Comparison of ENCODE assay signal across 10 cellular contexts in the genomic region with DNA sequence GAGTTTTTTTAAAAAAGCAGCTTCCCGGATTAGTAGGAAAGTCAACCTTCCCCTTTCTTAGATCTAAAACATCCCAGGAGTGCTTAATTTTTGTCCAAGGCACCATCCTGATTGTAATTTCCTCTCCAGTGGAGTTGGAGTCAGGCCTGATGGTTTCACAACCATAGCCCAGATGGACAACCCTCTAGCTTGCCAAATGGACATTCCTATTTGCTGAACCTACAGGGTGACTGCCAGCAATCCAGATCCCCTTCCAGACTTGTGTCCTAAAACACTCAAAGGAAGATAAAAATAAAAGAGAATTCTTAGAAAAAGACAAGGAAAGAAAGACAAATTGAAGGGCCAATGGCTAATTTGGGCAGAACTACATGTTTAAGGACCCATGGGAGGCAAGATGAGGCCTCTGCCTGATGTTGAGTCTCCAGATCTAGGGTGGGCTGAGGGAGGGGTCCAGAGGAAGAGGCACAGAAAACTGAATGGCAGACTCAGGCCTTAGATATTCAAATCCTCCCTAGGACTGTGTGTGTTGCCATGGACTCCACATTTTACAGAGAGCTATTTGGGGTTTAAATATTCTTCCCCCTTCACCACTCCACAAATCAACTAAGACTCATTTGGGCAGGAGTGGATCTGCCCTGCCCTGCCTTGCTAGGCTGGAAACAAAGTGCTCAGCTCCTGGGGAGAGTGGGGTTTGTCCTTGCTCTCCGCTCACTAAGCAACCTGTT. TPM values are rescaled to one million over a fixed set of nuclear protein-coding genes. Genes with fewer than 3 reads are reported as not detected.
A peak's percentile ranks its signal among the peaks of the same experiment; 100 is the strongest.
DNase-seq lines count a peak whose midpoint lies in the region; ATAC-seq and TF ChIP-seq lines count a peak whose summit lies in the region.
"Had no signal": no experiment of that assay in that cellular context is flagged by ENCODE, and none has a peak within 500 bp of the region (broad histone marks: within the 10 kb centered on the region; RNA-seq: fewer than 3 reads in every experiment).

No MANE protein-coding gene starts in this region.

- H3K36me3 ChIP-seq in breast epithelium = no peaks in the 10 kb centered on the region

- H3K9me3 ChIP-seq in breast epithelium = no peaks in the 10 kb centered on the region

- TF ChIP-seq CTCF in breast epithelium (IDR thresholded peaks at IDR 0.05) = no peak

- H3K27me3 ChIP-seq in breast epithelium = no peaks in the 10 kb centered on the region

- H3K4me3 ChIP-seq in breast epithelium (no peak overlapping the region), skin epidermis (no peak overlapping the region)

- H3K27ac ChIP-seq in breast epithelium = peak overlapping the region; percentile 68 to 88
- H3K27ac ChIP-seq in skin epidermis = peak overlapping the region in 12 of 21 experiments; percentile 6 to 81 (median 52)

- no peak for TF ChIP-seq POLR2A in breast epithelium (IDR thresholded peaks at IDR 0.05)

- ATAC-seq in left colon (no peak), GM19452 (IDR thresholded peaks at IDR 0.05; ENCODE audit: unreplicated experiment) (no peak), GM18519 (IDR thresholded peaks at IDR 0.05; ENCODE audit: low FRiP score, unreplicated experiment) (no peak)
- ATAC-seq: activated CD4-positive, alpha-beta T cell treated with anti-CD3 and anti-CD28 coated beads for 36 hours had no signal

- H3K4me1 ChIP-seq in breast epithelium = no peaks in the 10 kb centered on the region

- intact Hi-C loops in breast epithelium (cut with DNase I; ENCODE audit: low total_unique reads) (no loop called here), left colon (cut with DNase I, micrococcal nuclease) (no loop called here)

- DNase-seq in HCEC 1CT (peak; percentile 95), breast epithelium (ENCODE audit: low spot score in 2 of 2) (peak in 1 of 2 donors; percentile 35), left colon (peak; percentile 13 to 33), NCI-H526 (lab: John Stamatoyannopoulos, UW) (no peak), kidney glomerular epithelial cell (lab: John Stamatoyannopoulos, UW) (no peak)
- DNase-seq: activated CD4-positive, alpha-beta T cell treated with anti-CD3 and anti-CD28 coated beads for 36 hours; OCI-M1 had no signal

RNA-seq across cellular contexts. Expression of a gene that starts 38.5 kb away (rescaled TPM):
- total RNA-seq in breast epithelium (10 to 100 TPM; 53.7 to 62.6 (median 61.1) TPM), left colon (100 to 1,000 TPM; 147 to 157 TPM)

Comparison
In these comparisons a context has a peak if more than half of its experiments do, and no peak if none do; other contexts are left out.
1. DNase-seq: peak in HCEC 1CT (single experiment) and left colon (2 of 2); none in NCI-H526 (0 of 2) and kidney glomerular epithelial cell (single experiment).